ENCODE assay signal across 21 cellular contexts in the genomic region with DNA sequence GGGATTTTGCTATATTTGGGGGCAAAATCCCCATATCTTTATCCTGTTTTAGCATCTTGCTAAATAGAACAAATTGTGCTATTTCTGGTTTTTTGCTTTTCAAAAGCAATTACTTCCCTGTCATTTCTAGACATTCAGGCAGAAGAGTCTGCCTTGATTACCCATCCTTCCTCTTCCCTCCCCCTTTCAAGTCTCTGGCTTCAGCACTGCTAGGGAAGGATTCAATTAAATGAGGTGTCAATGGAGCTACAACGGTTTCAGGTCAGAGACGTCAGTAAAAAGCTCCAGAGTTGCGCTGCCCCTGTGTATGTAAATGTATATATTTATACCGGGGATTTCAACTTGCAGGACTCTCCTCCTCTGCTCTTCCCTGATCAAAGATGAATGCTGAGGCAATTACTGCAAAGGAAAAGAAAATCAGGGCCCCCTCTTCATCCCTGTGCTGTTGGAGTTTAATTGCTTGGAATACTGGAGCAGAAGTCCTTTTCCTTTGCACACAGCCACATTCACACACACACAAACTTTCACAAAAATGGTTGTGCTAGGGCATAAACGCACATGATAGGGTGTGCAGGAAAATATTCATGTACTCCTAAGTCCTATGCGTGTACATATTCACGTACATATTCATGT.
A peak's percentile ranks its signal among the peaks of the same experiment; 100 is the strongest.
DNase-seq lines count a peak whose midpoint lies in the region; ATAC-seq and TF ChIP-seq lines count a peak whose summit lies in the region.
"Had no signal": no experiment of that assay in that cellular context is flagged by ENCODE, and none has a peak within 500 bp of the region (broad histone marks: within the 10 kb centered on the region; RNA-seq: fewer than 3 reads in every experiment).

No MANE protein-coding gene starts in this region.

- H3K27ac Mint-ChIP-seq in CD4-positive, alpha-beta T cell, result no peak overlapping the region
- H3K27ac Mint-ChIP-seq: IgD-negative memory B cell had no signal

- no CpG with 5 or more reads among the region's 7 CpGs for WGBS in mesendoderm (ENCODE audit: extremely low coverage, insufficient coverage, low lambda C conversion rate)

- DNase-seq in NCI-H146 (lab: John Stamatoyannopoulos, UW), result peak; percentile 7
- no peak for DNase-seq in NCI-H146 treated with DMSO at 0.1 percent for 48 hours (lab: John Stamatoyannopoulos, UW; ENCODE audit: unreplicated experiment)
- DNase-seq in NCI-H2227 treated with DMSO at 0.1 percent for 48 hours (lab: John Stamatoyannopoulos, UW), result peak; percentile 20
- peak; percentile 18 for DNase-seq in mesendoderm
- peak; percentile 68 for DNase-seq in retina
- DNase-seq in CD4-positive, alpha-beta T cell, result no peak
- no peak for DNase-seq in NCI-H1694 (lab: John Stamatoyannopoulos, UW)
- DNase-seq in COLO668 (lab: John Stamatoyannopoulos, UW; ENCODE audit: unreplicated experiment), result no peak
- DNase-seq: BE2C, MM.1S, NCI-H187 treated with DMSO at 0.1 percent for 48 hours, NCI-H446, NCI-H82, PC-9, SJCRH30 had no signal

- H3K4me3 Mint-ChIP-seq in CD4-positive, alpha-beta T cell, result no peak overlapping the region
- H3K4me3 Mint-ChIP-seq: CD14-positive monocyte, IgD-negative memory B cell had no signal

- H3K18ac ChIP-seq in mesendoderm (ENCODE audit: low read length), result no peak overlapping the region

- H2AK5ac ChIP-seq in mesendoderm (ENCODE audit: low read length), result no peak overlapping the region

- no peaks in the 10 kb centered on the region for H3K79me1 ChIP-seq in mesendoderm (ENCODE audit: low read length)

- H2BK5ac ChIP-seq in mesendoderm (ENCODE audit: low read length), result no peak overlapping the region

- no peak overlapping the region for H3K23ac ChIP-seq in mesendoderm (ENCODE audit: low read length)

- no peak overlapping the region for H4K5ac ChIP-seq in mesendoderm (ENCODE audit: low read length)

- no peaks in the 10 kb centered on the region for H3K9me3 Mint-ChIP-seq in CD4-positive, alpha-beta T cell
- H3K9me3 Mint-ChIP-seq: IgD-negative memory B cell had no signal

- no peaks in the 10 kb centered on the region for H3K36me3 ChIP-seq in mesendoderm (ENCODE audit: control insufficient read depth, insufficient read depth, low read length)
- H3K36me3 ChIP-seq: BE2C, SJCRH30 had no signal

- no peak for TF ChIP-seq CTCF in CD4-positive, alpha-beta T cell (IDR thresholded peaks at IDR 0.05)

- no peak overlapping the region for H3K4ac ChIP-seq in mesendoderm (ENCODE audit: low read depth, low read length)

- H4K8ac ChIP-seq in mesendoderm (ENCODE audit: low read depth, low read length), result no peak overlapping the region

- H3K27me3 Mint-ChIP-seq in CD4-positive, alpha-beta T cell, result no peaks in the 10 kb centered on the region
- H3K27me3 Mint-ChIP-seq: IgD-negative memory B cell had no signal

- no peaks in the 10 kb centered on the region for H3K36me3 Mint-ChIP-seq in CD4-positive, alpha-beta T cell (ENCODE audit: low read depth)

- no peak overlapping the region for H3K4me2 ChIP-seq in mesendoderm (ENCODE audit: low read length)
- H3K4me2 ChIP-seq: KMS-11, PC-9 had no signal

- no peak overlapping the region for H2BK120ac ChIP-seq in mesendoderm (ENCODE audit: low read depth, low read length)

- ATAC-seq in CD4-positive, alpha-beta T cell (ENCODE audit: poor library complexity), result no peak
- ATAC-seq: HCT116, Right ventricle myocardium inferior had no signal

- H3K56ac ChIP-seq in mesendoderm (ENCODE audit: low read length), result no peak overlapping the region

- no peaks in the 10 kb centered on the region for H3K27me3 ChIP-seq in mesendoderm (ENCODE audit: insufficient read depth, low read length, poor library complexity)
- H3K27me3 ChIP-seq in CD4-positive, alpha-beta T cell (ENCODE audit: control insufficient read depth, insufficient read depth, low read length), result no peaks in the 10 kb centered on the region
- H3K27me3 ChIP-seq: BE2C, SJCRH30 had no signal

- no peaks in the 10 kb centered on the region for H3K9me3 ChIP-seq in CD4-positive, alpha-beta T cell (ENCODE audit: control insufficient read depth, low read length)
- H3K9me3 ChIP-seq: BE2C, SJCRH30 had no signal

- intact Hi-C loops in CD4-positive, alpha-beta T cell (cut with DNase I, micrococcal nuclease), result no loop called here

- POLR2A ChIA-PET in CD4-positive, alpha-beta T cell (lab: Charles Lee), result no interaction called here

- CTCF ChIA-PET in CD4-positive, alpha-beta T cell (lab: Charles Lee), result no interaction called here

- H3K9ac ChIP-seq in mesendoderm (ENCODE audit: low read length), result peak overlapping the region; percentile 29
- H3K9ac ChIP-seq: KMS-11 had no signal

- no peak overlapping the region for H2BK15ac ChIP-seq in mesendoderm (replicated peaks; ENCODE audit: low read depth)

- no peak overlapping the region for H3K4me3 ChIP-seq in mesendoderm (ENCODE audit: low read length)
- H3K4me3 ChIP-seq: PC-9, SJCRH30 had no signal

- no peaks in the 10 kb centered on the region for H3K4me1 Mint-ChIP-seq in CD4-positive, alpha-beta T cell (ENCODE audit: low read depth)
- H3K4me1 Mint-ChIP-seq: CD14-positive monocyte, IgD-negative memory B cell had no signal

- no peaks in the 10 kb centered on the region for H3K4me1 ChIP-seq in mesendoderm (ENCODE audit: control insufficient read depth, low read depth, low read length)
- H3K4me1 ChIP-seq: SJCRH30 had no signal

- no peaks in the 10 kb centered on the region for H3K79me2 ChIP-seq in mesendoderm (ENCODE audit: control insufficient read depth, insufficient read depth, low read length)

- no peak overlapping the region for H3K27ac ChIP-seq in mesendoderm (ENCODE audit: low read depth, low read length)
- no peak overlapping the region for H3K27ac ChIP-seq in CD4-positive, alpha-beta T cell (ENCODE audit: low read depth, low read length)
- H3K27ac ChIP-seq: 22Rv1, KMS-11, PC-9, SJCRH30 had no signal

Comparison
In these comparisons a context has a peak if more than half of its experiments do, and no peak if none do; other contexts are left out.
1. DNase-seq: peak in NCI-H146 (single experiment), NCI-H2227 treated with DMSO at 0.1 percent for 48 hours (single experiment), mesendoderm (single experiment) and retina (single experiment); none in NCI-H146 treated with DMSO at 0.1 percent for 48 hours (single experiment), CD4-positive, alpha-beta T cell (0 of 10), NCI-H1694 (single experiment) and COLO668 (single experiment).